Comparison of ENCODE assay signal across 8 cellular contexts in genomic region chr5:157859227-157859575, GRCh38. TPM values are rescaled to one million over a fixed set of nuclear protein-coding genes. Genes with fewer than 3 reads are reported as not detected.
A peak's percentile ranks its signal among the peaks of the same experiment; 100 is the strongest.
DNase-seq lines count a peak whose midpoint lies in the region; ATAC-seq and TF ChIP-seq lines count a peak whose summit lies in the region.

No MANE protein-coding gene starts in this region.

- H3K4me1 ChIP-seq in body of pancreas, result peaks cover 35% of the 10 kb centered on the region
- H3K4me1 ChIP-seq in upper lobe of left lung, result peaks cover 21 to 45% (median 26%) of the 10 kb centered on the region in 4 donors

- ATAC-seq in body of pancreas, result no peak
- ATAC-seq in memory B cell (ENCODE audit: low read depth), result peak; percentile 1
- ATAC-seq in upper lobe of left lung (ENCODE audit: low FRiP score in 2 of 2), result no peak

- no peaks in the 10 kb centered on the region for H3K27me3 Mint-ChIP-seq in activated naive CD4-positive, alpha-beta T cell treated with anti-CD3 and anti-CD28 coated beads, Interleukin-2, amount 10 ng/mL, durations not matched to agents 7 days and 5 days
- H3K27me3 Mint-ChIP-seq in memory B cell, result no peaks in the 10 kb centered on the region

- peak overlapping the region; percentile 93 for H3K4me3 Mint-ChIP-seq in activated naive CD4-positive, alpha-beta T cell treated with anti-CD3 and anti-CD28 coated beads, Interleukin-2, amount 10 ng/mL, durations not matched to agents 7 days and 5 days
- H3K4me3 Mint-ChIP-seq in memory B cell, result peak overlapping the region; percentile 98

- no peaks in the 10 kb centered on the region for H3K9me3 Mint-ChIP-seq in activated naive CD4-positive, alpha-beta T cell treated with anti-CD3 and anti-CD28 coated beads, Interleukin-2, amount 10 ng/mL, durations not matched to agents 7 days and 5 days
- no peaks in the 10 kb centered on the region for H3K9me3 Mint-ChIP-seq in memory B cell

- TF ChIP-seq CTCF in body of pancreas (IDR thresholded peaks at IDR 0.05), result no peak
- TF ChIP-seq CTCF in upper lobe of left lung (IDR thresholded peaks at IDR 0.05), result no peak

- H3K27me3 ChIP-seq in body of pancreas (no peaks in the 10 kb centered on the region), upper lobe of left lung (no peaks in the 10 kb centered on the region)

- H3K4me3 ChIP-seq in body of pancreas, result peak overlapping the region in 1 of 2 donors; percentile 82
- peak overlapping the region in 3 of 4 donors; percentile 94 to 96 (median 95) for H3K4me3 ChIP-seq in upper lobe of left lung

- TF ChIP-seq POLR2A in body of pancreas (IDR thresholded peaks at IDR 0.05) (no peak), upper lobe of left lung (IDR thresholded peaks at IDR 0.05) (peak in 1 of 4 donors; percentile 1)

- peaks cover 73% of the 10 kb centered on the region for H3K4me1 Mint-ChIP-seq in activated naive CD4-positive, alpha-beta T cell treated with anti-CD3 and anti-CD28 coated beads, Interleukin-2, amount 10 ng/mL, durations not matched to agents 7 days and 5 days
- peaks cover 44% of the 10 kb centered on the region for H3K4me1 Mint-ChIP-seq in memory B cell

- intact Hi-C loops in body of pancreas (cut with DNase I), result loop anchor here (10.0 kb wide), 1 partner anchor 66 kb away; no protein-coding TSS in a partner anchor

- H3K36me3 ChIP-seq in body of pancreas (replicated peaks in 1 of 2; ENCODE audit: insufficient read depth in 1 of 2, low read depth in 2 of 2) (no peaks in the 10 kb centered on the region), upper lobe of left lung (no peaks in the 10 kb centered on the region)

- H3K27ac ChIP-seq in body of pancreas (peak overlapping the region in 3 of 4 donors; percentile 88 to 91 (median 89)), upper lobe of left lung (peak overlapping the region; percentile 91 to 99 (median 94))

- no peak for TF ChIP-seq EP300 in upper lobe of left lung (IDR thresholded peaks at IDR 0.05)

- H3K9me3 ChIP-seq in body of pancreas, result no peaks in the 10 kb centered on the region
- no peaks in the 10 kb centered on the region for H3K9me3 ChIP-seq in upper lobe of left lung

- H3K27ac Mint-ChIP-seq in activated naive CD4-positive, alpha-beta T cell treated with anti-CD3 and anti-CD28 coated beads, Interleukin-2, amount 10 ng/mL, durations not matched to agents 7 days and 5 days, result peak overlapping the region; percentile 94
- H3K27ac Mint-ChIP-seq in memory B cell, result peak overlapping the region; percentile 98

- peaks cover 17% of the 10 kb centered on the region for H3K36me3 Mint-ChIP-seq in activated naive CD4-positive, alpha-beta T cell treated with anti-CD3 and anti-CD28 coated beads, Interleukin-2, amount 10 ng/mL, durations not matched to agents 7 days and 5 days
- H3K36me3 Mint-ChIP-seq in memory B cell, result peaks cover 4% of the 10 kb centered on the region

- 30 to 43% methylated on average over 7 to 10 of the region's 10 CpGs for WGBS in body of pancreas, 2 donors
- 42 to 54% methylated on average over 7 to 10 of the region's 10 CpGs for WGBS in upper lobe of left lung, 2 donors

- CTCF ChIA-PET in activated naive CD4-positive, alpha-beta T cell treated with anti-CD3 and anti-CD28 coated beads, Interleukin-2, amount 10 ng/mL, durations not matched to agents 7 days and 5 days (lab: Charles Lee), result interaction anchor here (0.6 to 2.7 kb wide), 2 partner anchors 58 to 90 kb away, joined by 3 to 11 read pairs; no protein-coding TSS in a partner anchor

- no peak for DNase-seq in activated naive CD4-positive, alpha-beta T cell treated with anti-CD3 and anti-CD28 coated beads, Interleukin-2, amount 10 ng/mL, durations not matched to agents 7 days and 5 days
- no peak for DNase-seq in activated naive CD4-positive, alpha-beta T cell treated with Interleukin-2 at 50 U/mL for 16 hours
- DNase-seq in body of pancreas (no peak), memory B cell (ENCODE audit: low spot score in 2 of 2) (no peak), upper lobe of left lung (no peak), AG20443 (ENCODE audit: low spot score) (no peak), NCI-H524 treated with DMSO at 0.1 percent for 48 hours (lab: John Stamatoyannopoulos, UW) (no peak), activated gamma-delta T cell treated with Interleukin-2 at 50 U/mL for 16 hours (no peak)

RNA-seq across cellular contexts. Expression of gene CLINT1, which starts 0.3 kb away (rescaled TPM):
- total RNA-seq in body of pancreas, result 10 to 100 TPM; 59.0 to 75.8 TPM
- total RNA-seq in upper lobe of left lung, result 100 to 1,000 TPM in 4 of 6 donors, 10 to 100 TPM in 2; 66.2 to 211 (median 123) TPM
